7 cellular contexts compared by ENCODE assay signal in genomic region chr1:62436466-62437272, GRCh38.
DNase-seq lines count a peak whose midpoint lies in the region; ATAC-seq and TF ChIP-seq lines count a peak whose summit lies in the region.

USP1 (plus strand) TSS chr1:62437049; CDS start chr1:62439868, 2,819 bp downstream.

- DNase-seq in NCI-H2081 (lab: John Stamatoyannopoulos, UW) (peak; percentile 99 to 100), T1000 (lab: John Stamatoyannopoulos, UW) (peak; percentile 99), astrocyte of the spinal cord (ENCODE audit: low read depth, low spot score) (peak; percentile 100), hippocampal formation (lab: John Stamatoyannopoulos, UW) (peak; percentile 99), retina (peak; percentile 100)

- TF ChIP-seq CTCF in astrocyte of the spinal cord (IDR thresholded peaks at IDR 0.05; ENCODE audit: low read depth, low read length): no peak

- in situ Hi-C loops in astrocyte of the spinal cord (cut with HindIII; ENCODE audit: low sequenced_read_pairs): no loop called here

- peak; percentile 72 for ATAC-seq in GM18508 (IDR thresholded peaks at IDR 0.05; ENCODE audit: insufficient read depth, unreplicated experiment)
- ATAC-seq in HG03025 (IDR thresholded peaks at IDR 0.05; ENCODE audit: low FRiP score, unreplicated experiment): peak; percentile 80

- peak within 1 kb of the TSS; percentile 92 for H3K4me3 ChIP-seq in astrocyte of the spinal cord (ENCODE audit: low read depth, low read length)

Comparison
In these comparisons a context has a peak if more than half of its experiments do, and no peak if none do; other contexts are left out.
1. Peak in every context shown above with its lines: DNase-seq, ATAC-seq and H3K4me3 ChIP-seq.